Comparison of ENCODE assay signal across 8 cellular contexts in genomic region chr9:113657765-113658564, GRCh38.
DNase-seq lines count a peak whose midpoint lies in the region; ATAC-seq and TF ChIP-seq lines count a peak whose summit lies in the region.

No MANE protein-coding gene starts in this region.

- H3K9me2 ChIP-seq in HCT116 (ENCODE audit: insufficient read depth) = no peaks in the 10 kb centered on the region
- no peaks in the 10 kb centered on the region for H3K9me2 ChIP-seq in SU-DHL-6 (replicated peaks; ENCODE audit: insufficient read depth, low read length)

- WGBS in heart left ventricle, 4 donors = 24 to 30% (median 27%) methylated on average over 14 of the region's 14 CpGs

- H4K20me1 ChIP-seq in HCT116 (ENCODE audit: insufficient read depth) (no peaks in the 10 kb centered on the region), SU-DHL-6 (ENCODE audit: low read depth, low read length) (no peaks in the 10 kb centered on the region)

- H2AFZ ChIP-seq in HCT116 (ENCODE audit: low read depth, low read length, poor library complexity, severe bottlenecking) (no peak overlapping the region), SU-DHL-6 (ENCODE audit: low read depth, low read length, severe bottlenecking) (no peak overlapping the region)

- H3K27me3 ChIP-seq in HCT116 (ENCODE audit: insufficient read depth, low read length) (peaks cover 14% of the 10 kb centered on the region; the same call in 1 of the 2 replicates), SU-DHL-6 (ENCODE audit: low read length) (no peaks in the 10 kb centered on the region), heart left ventricle (no peaks in the 10 kb centered on the region)

- H3K27ac ChIP-seq in HCT116 (ENCODE audit: low read depth, low read length) = no peak overlapping the region
- no peak overlapping the region for H3K27ac ChIP-seq in SU-DHL-6 (ENCODE audit: low read depth, low read length)
- H3K27ac ChIP-seq in heart left ventricle = peak overlapping the region in 5 of 12 donors; percentile 9 to 56 (median 28)

- no peaks in the 10 kb centered on the region for H3K9me3 ChIP-seq in HCT116 (ENCODE audit: control insufficient read depth in 1 of 2, insufficient read depth in 1 of 2, low read depth in 1 of 2, low read length in 2 of 2)
- no peaks in the 10 kb centered on the region for H3K9me3 ChIP-seq in SU-DHL-6 (ENCODE audit: insufficient read depth, low read length)
- H3K9me3 ChIP-seq in heart left ventricle = no peaks in the 10 kb centered on the region

- TF ChIP-seq CTCF in HCT116 (IDR thresholded peaks at IDR 0.05 in 2 of 3, conservative IDR thresholded peaks at IDR 0.05 in 1 of 3; ENCODE audit: borderline replicate concordance in 1 of 3, insufficient read depth in 1 of 3, low read depth in 2 of 3, low read length in 2 of 3) (peak; percentile 87 to 96 (median 95)), SU-DHL-6 (IDR thresholded peaks at IDR 0.05; ENCODE audit: insufficient read depth, low read length, poor library complexity, severe bottlenecking) (peak; percentile 65), heart left ventricle (IDR thresholded peaks at IDR 0.05) (peak; percentile 93 to 98 (median 97))

- POLR2A ChIA-PET in HCT116 (lab: Charles Lee) = interaction anchor here (0.7 to 1.4 kb wide), 4 partner anchors 56 to 383 kb away, joined by 3 to 4 read pairs (median 4); partner anchors contain the start of genes CDC26 and PRPF4

- RAD21 ChIA-PET in HCT116 (lab: Charles Lee; ENCODE audit: low non-redundant PET in 1 of 2, low total read pairs in 2 of 2, uncharacterized antibody in 2 of 2, unreplicated experiment in 2 of 2) = interaction anchor here (0.6 to 5.8 kb wide), 11 partner anchors 35 to 386 kb away, joined by 3 to 68 read pairs (median 4); partner anchors contain the start of genes CDC26 (in 1 of the 2) and PRPF4 (in 1 of the 2)

- TF ChIP-seq POLR2A in HCT116 (IDR thresholded peaks at IDR 0.05; ENCODE audit: borderline replicate concordance, extremely low read depth, insufficient read depth, insufficient read length) = no peak
- TF ChIP-seq POLR2A in heart left ventricle (IDR thresholded peaks at IDR 0.05) = no peak

- H3K4me2 ChIP-seq in HCT116 (ENCODE audit: low read length) (no peak overlapping the region), SU-DHL-6 (ENCODE audit: low read depth, low read length, poor library complexity, severe bottlenecking) (no peak overlapping the region)

- BruUV-seq in HCT116 (replicated peaks; lab: Mats Ljungman, UMichigan) = no TSS peak

- CTCF ChIA-PET in HCT116 (lab: Charles Lee) = interaction anchor here (0.6 to 8.8 kb wide), 22 partner anchors 9 to 813 kb away, joined by 3 to 287 read pairs (median 4); partner anchors contain the start of genes ALAD, CDC26, HDHD3 and PRPF4

- intact Hi-C loops in HCT116 (cut with micrococcal nuclease) (loop anchor here (1.0 to 10.0 kb wide), 6 partner anchors 211 to 736 kb away; partner anchors contain the start of genes ALAD and RNF183), heart left ventricle (cut with DNase I) (loop anchor here in 9 of 10 donors (2.0 to 10.0 kb wide), 9 partner anchors 211 to 733 kb away; partner anchors contain the start of genes CDC26 (in 3 of the 9), PRPF4 (in 3 of the 9) and RNF183 (in 1 of the 9))

- H3F3A ChIP-seq in SU-DHL-6 (ENCODE audit: insufficient read depth) = no peaks in the 10 kb centered on the region

- peak; percentile 98 for TF ChIP-seq RAD21 in HCT116 (IDR thresholded peaks at IDR 0.05; ENCODE audit: low read depth)

- H3K9ac ChIP-seq in HCT116 (ENCODE audit: low read length) = no peak overlapping the region
- H3K9ac ChIP-seq in SU-DHL-6 (ENCODE audit: low read length) = no peak overlapping the region

- H3K4me1 ChIP-seq in HCT116 (ENCODE audit: control insufficient read depth in 1 of 2, insufficient read depth in 2 of 2, low read length in 2 of 2) (peaks cover 0 to 15% of the 10 kb centered on the region in 2 experiments; a peak in 1 of 4 replicates), heart left ventricle (peaks cover 8 to 44% (median 29%) of the 10 kb centered on the region in 12 donors)

- no peaks in the 10 kb centered on the region for H3K79me2 ChIP-seq in HCT116 (ENCODE audit: insufficient read depth, low read length)
- H3K79me2 ChIP-seq in SU-DHL-6 (ENCODE audit: insufficient read depth, low read length) = no peaks in the 10 kb centered on the region

- DNase-seq in GM03348 (ENCODE audit: low spot score) = peak; percentile 90
- DNase-seq in HCT116 (ENCODE audit: low read depth, low spot score) = peak; percentile 75
- peak; percentile 44 for DNase-seq in NCI-H128 (lab: John Stamatoyannopoulos, UW; ENCODE audit: unreplicated experiment)
- peak; percentile 59 for DNase-seq in activated naive CD8-positive, alpha-beta T cell treated with anti-CD3 and anti-CD28 coated beads, Interleukin-2, amount 50 U/mL, for 16 hours (ENCODE audit: low read depth, low spot score)
- DNase-seq in heart left ventricle = peak; percentile 87 to 90 (median 88)
- DNase-seq in putamen (ENCODE audit: low spot score) = peak; percentile 78

- peak; percentile 95 for ATAC-seq in HCT116
- peak; percentile 54 to 83 (median 74) for ATAC-seq in heart left ventricle
- ATAC-seq in HG03045 (IDR thresholded peaks at IDR 0.05; ENCODE audit: unreplicated experiment) = no peak

- H3K4me3 ChIP-seq in HCT116 (replicated peaks in 1 of 2; ENCODE audit: low read depth in 1 of 2, low read length in 2 of 2) (no peak overlapping the region), SU-DHL-6 (ENCODE audit: insufficient read depth, low read length, poor library complexity, severe bottlenecking) (no peak overlapping the region), heart left ventricle (no peak overlapping the region)

- no peaks in the 10 kb centered on the region for H3K36me3 ChIP-seq in HCT116 (ENCODE audit: control insufficient read depth in 1 of 2, insufficient read depth in 2 of 2, low read length in 2 of 2)
- no peaks in the 10 kb centered on the region for H3K36me3 ChIP-seq in SU-DHL-6 (ENCODE audit: low read length)
- no peaks in the 10 kb centered on the region for H3K36me3 ChIP-seq in heart left ventricle

TF ChIP-seq in HCT116, 20 proteins besides CTCF, POLR2A, EP300 and RAD21:
- TF ChIP-seq EZH2 (IDR thresholded peaks at IDR 0.05) = no peak
- TF ChIP-seq ZNF274 (IDR thresholded peaks at IDR 0.05; ENCODE audit: low read depth, low read length) = no peak
- no peak for TF ChIP-seq MAX (IDR thresholded peaks at IDR 0.05)
- TF ChIP-seq YY1 (IDR thresholded peaks at IDR 0.05; ENCODE audit: extremely low read depth, insufficient replicate concordance, low read depth, low read length) = no peak
- TF ChIP-seq POLR2AphosphoS5 (IDR thresholded peaks at IDR 0.05; ENCODE audit: low read depth, low read length) = no peak
- TF ChIP-seq SP1 (IDR thresholded peaks at IDR 0.05; ENCODE audit: low read depth) = no peak
- TF ChIP-seq, protein P1, sequence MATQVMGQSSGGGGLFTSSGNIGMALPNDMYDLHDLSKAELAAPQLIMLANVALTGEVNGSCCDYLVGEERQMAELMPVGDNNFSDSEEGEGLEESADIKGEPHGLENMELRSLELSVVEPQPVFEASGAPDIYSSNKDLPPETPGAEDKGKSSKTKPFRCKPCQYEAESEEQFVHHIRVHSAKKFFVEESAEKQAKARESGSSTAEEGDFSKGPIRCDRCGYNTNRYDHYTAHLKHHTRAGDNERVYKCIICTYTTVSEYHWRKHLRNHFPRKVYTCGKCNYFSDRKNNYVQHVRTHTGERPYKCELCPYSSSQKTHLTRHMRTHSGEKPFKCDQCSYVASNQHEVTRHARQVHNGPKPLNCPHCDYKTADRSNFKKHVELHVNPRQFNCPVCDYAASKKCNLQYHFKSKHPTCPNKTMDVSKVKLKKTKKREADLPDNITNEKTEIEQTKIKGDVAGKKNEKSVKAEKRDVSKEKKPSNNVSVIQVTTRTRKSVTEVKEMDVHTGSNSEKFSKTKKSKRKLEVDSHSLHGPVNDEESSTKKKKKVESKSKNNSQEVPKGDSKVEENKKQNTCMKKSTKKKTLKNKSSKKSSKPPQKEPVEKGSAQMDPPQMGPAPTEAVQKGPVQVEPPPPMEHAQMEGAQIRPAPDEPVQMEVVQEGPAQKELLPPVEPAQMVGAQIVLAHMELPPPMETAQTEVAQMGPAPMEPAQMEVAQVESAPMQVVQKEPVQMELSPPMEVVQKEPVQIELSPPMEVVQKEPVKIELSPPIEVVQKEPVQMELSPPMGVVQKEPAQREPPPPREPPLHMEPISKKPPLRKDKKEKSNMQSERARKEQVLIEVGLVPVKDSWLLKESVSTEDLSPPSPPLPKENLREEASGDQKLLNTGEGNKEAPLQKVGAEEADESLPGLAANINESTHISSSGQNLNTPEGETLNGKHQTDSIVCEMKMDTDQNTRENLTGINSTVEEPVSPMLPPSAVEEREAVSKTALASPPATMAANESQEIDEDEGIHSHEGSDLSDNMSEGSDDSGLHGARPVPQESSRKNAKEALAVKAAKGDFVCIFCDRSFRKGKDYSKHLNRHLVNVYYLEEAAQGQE (IDR thresholded peaks at IDR 0.05; ENCODE audit: low read depth) = no peak
- no peak for TF ChIP-seq CEBPB (IDR thresholded peaks at IDR 0.05; ENCODE audit: low read depth)
- no peak for TF ChIP-seq SIN3A (IDR thresholded peaks at IDR 0.05; ENCODE audit: low read depth)
- TF ChIP-seq CBX3 (IDR thresholded peaks at IDR 0.05; ENCODE audit: low read depth) = no peak
- no peak for TF ChIP-seq EZH2phosphoT487 (IDR thresholded peaks at IDR 0.05; ENCODE audit: borderline replicate concordance)
- TF ChIP-seq EGR1 (IDR thresholded peaks at IDR 0.05; ENCODE audit: low read depth) = no peak
- no peak for TF ChIP-seq TCF7L2 (IDR thresholded peaks at IDR 0.05; ENCODE audit: borderline replicate concordance, extremely low read depth, insufficient read depth, insufficient read length)
- no peak for TF ChIP-seq ZFX (IDR thresholded peaks at IDR 0.05)
- TF ChIP-seq FOSL1 (IDR thresholded peaks at IDR 0.05; ENCODE audit: low read depth) = no peak
